In the genomic region with DNA sequence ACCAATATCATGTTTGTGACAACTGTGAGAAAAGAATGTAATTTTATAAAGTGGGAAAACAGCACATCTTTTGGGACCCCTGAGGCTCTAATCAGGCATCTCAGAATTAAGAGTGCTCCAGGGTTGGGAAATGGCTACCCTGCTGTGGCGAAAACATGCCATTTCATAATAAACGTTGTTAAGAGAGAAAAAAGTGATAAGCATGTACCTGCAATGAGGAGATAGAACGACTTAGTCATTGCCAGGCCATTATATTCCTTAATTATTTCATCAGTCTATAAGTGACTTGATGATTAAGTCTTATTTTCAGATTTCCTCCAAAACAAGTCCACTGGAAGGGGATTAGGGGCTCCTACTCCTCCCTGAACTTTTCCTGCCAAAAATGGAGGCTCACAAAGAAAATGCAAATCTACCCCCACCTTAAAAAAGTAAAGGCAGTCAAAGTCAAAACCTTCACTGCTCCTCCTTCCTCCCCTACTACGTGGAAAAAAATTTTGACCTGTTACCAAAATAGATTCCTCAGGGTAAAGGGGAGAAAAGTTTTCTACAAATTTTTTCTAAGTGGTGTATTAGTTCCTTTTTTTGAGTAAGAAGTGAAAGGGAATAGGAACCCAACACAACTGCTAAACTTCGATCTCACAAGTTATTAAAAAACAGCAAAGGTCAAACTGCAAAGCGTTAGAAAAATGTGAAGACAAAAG, we compare ENCODE assay signal across 11 cellular contexts. TPM values are rescaled to one million over a fixed set of nuclear protein-coding genes. Genes with fewer than 3 reads are reported as not detected.
DNase-seq lines count a peak whose midpoint lies in the region; ATAC-seq and TF ChIP-seq lines count a peak whose summit lies in the region.
"Not testable (repeated sequence)": the region's sequence is repeated elsewhere in the genome, so short reads cannot be mapped to it uniquely, and the experiment has no call there.
"Had no signal": no experiment of that assay in that cellular context is flagged by ENCODE, and none has a peak within 500 bp of the region (broad histone marks: within the 10 kb centered on the region; RNA-seq: fewer than 3 reads in every experiment).

No MANE protein-coding gene starts in this region.

- POLR2A ChIA-PET in activated B cell treated with CpG ODN at 0.5 μM for 24 hours (lab: Charles Lee) (interaction anchor here (2.6 kb wide), 1 partner anchor 21 kb away, joined by 7 read pairs; no protein-coding TSS in a partner anchor), MCF 10A (lab: Yijun Ruan, JAX) (interaction anchor here (0.6 to 1.2 kb wide), 3 partner anchors 30 to 77 kb away, joined by 3 to 5 read pairs (median 3); no protein-coding TSS in a partner anchor)

- H3K27ac Mint-ChIP-seq in activated B cell treated with CpG ODN at 0.5 μM for 24 hours (peak overlapping the region; percentile 95), MCF 10A (ENCODE audit: low read depth, unreplicated experiment) (peak overlapping the region; percentile 63), natural killer cell (peak overlapping the region; percentile 66 to 82), type B pancreatic cell (peak overlapping the region; percentile 91)

- H3K27me3 Mint-ChIP-seq in activated B cell treated with CpG ODN at 0.5 μM for 24 hours; MCF 10A (ENCODE audit: insufficient read depth, unreplicated experiment); natural killer cell (ENCODE audit: low read depth in 2 of 2); type B pancreatic cell: not testable (repeated sequence)

- peak overlapping the region; percentile 94 for H3K4me3 Mint-ChIP-seq in activated B cell treated with CpG ODN at 0.5 μM for 24 hours
- H3K4me3 Mint-ChIP-seq in MCF 10A (ENCODE audit: unreplicated experiment) = peak overlapping the region; percentile 77
- H3K4me3 Mint-ChIP-seq in natural killer cell = not testable (repeated sequence)
- H3K4me3 Mint-ChIP-seq in type B pancreatic cell = peak overlapping the region; percentile 1

- H3K27ac ChIP-seq in HL-60 (replicated peaks) (peak overlapping the region; percentile 86), left ventricle myocardium inferior (replicated peaks) (peak overlapping the region; percentile 99)

- H3K36me3 Mint-ChIP-seq in activated B cell treated with CpG ODN at 0.5 μM for 24 hours (ENCODE audit: low read depth); MCF 10A (ENCODE audit: insufficient read depth, unreplicated experiment); natural killer cell; type B pancreatic cell: not testable (repeated sequence)

- peak overlapping the region; percentile 21; the same call in 1 of the 2 replicates for H3K4me3 ChIP-seq in HL-60 (replicated peaks; ENCODE audit: insufficient read depth, low read length)
- peak overlapping the region; percentile 97 for H3K4me3 ChIP-seq in left ventricle myocardium inferior

- not testable (repeated sequence) for H3K36me3 ChIP-seq in ES-I3 (ENCODE audit: insufficient read depth, low read length); left ventricle myocardium inferior

- BruUV-seq in MCF 10A (replicated peaks; lab: Mats Ljungman, UMichigan) = not testable (repeated sequence)

- DNase-seq in HL-60 (ENCODE audit: low read depth in 1 of 2, low spot score in 1 of 2) = peak in 1 of 2 experiments; percentile 51
- peak; percentile 19 for DNase-seq in NOMO-1 treated with DMSO at 0.1 percent for 48 hours (lab: John Stamatoyannopoulos, UW; ENCODE audit: unreplicated experiment)
- DNase-seq in activated B cell treated with CpG ODN at 0.5 μM for 24 hours; MCF 10A (ENCODE audit: unreplicated experiment); left ventricle myocardium inferior; natural killer cell; type B pancreatic cell (ENCODE audit: extremely low spot score, unreplicated experiment): not testable (repeated sequence)

- H3K4me1 ChIP-seq in ES-I3 (ENCODE audit: insufficient read depth, low read length) (peaks cover 28% of the 10 kb centered on the region), left ventricle myocardium inferior (peaks cover 87% of the 10 kb centered on the region)

- H3K27me3 ChIP-seq in HL-60 (ENCODE audit: insufficient read depth, poor library complexity, severe bottlenecking); left ventricle myocardium inferior (ENCODE audit: low read depth): not testable (repeated sequence)

- CTCF ChIA-PET in activated B cell treated with CpG ODN at 0.5 μM for 24 hours (lab: Charles Lee); MCF 10A (lab: Yijun Ruan, JAX): not testable (repeated sequence)

- H3K9me3 Mint-ChIP-seq in activated B cell treated with CpG ODN at 0.5 μM for 24 hours; MCF 10A (ENCODE audit: unreplicated experiment); natural killer cell; type B pancreatic cell: not testable (repeated sequence)

- peak overlapping the region; percentile 88; the same call in 1 of the 2 replicates for H3K9ac ChIP-seq in ES-I3 (ENCODE audit: low read depth, low read length)

- not testable (repeated sequence) for H3K9me3 ChIP-seq in ES-I3 (ENCODE audit: control insufficient read depth, insufficient read depth, low read length); left ventricle myocardium inferior (replicated peaks)

- not testable (repeated sequence) for TF ChIP-seq CTCF in HL-60 (IDR thresholded peaks at IDR 0.05; ENCODE audit: insufficient read depth, low read length); activated B cell treated with CpG ODN at 0.5 μM for 24 hours (IDR thresholded peaks at IDR 0.05); MCF 10A (IDR thresholded peaks at IDR 0.05; ENCODE audit: unreplicated experiment); left ventricle myocardium inferior (IDR thresholded peaks at IDR 0.05; ENCODE audit: borderline replicate concordance); natural killer cell (IDR thresholded peaks at IDR 0.05); type B pancreatic cell (conservative IDR thresholded peaks at IDR 0.05)

- ATAC-seq in activated B cell treated with CpG ODN at 0.5 μM for 24 hours (ENCODE audit: low read depth) = peak; percentile 9
- not testable (repeated sequence) for ATAC-seq in natural killer cell

- H3K4me1 Mint-ChIP-seq in activated B cell treated with CpG ODN at 0.5 μM for 24 hours (peaks cover 68% of the 10 kb centered on the region), MCF 10A (ENCODE audit: insufficient read depth, unreplicated experiment) (peaks cover 12% of the 10 kb centered on the region), natural killer cell (peaks cover 20 to 54% of the 10 kb centered on the region in 2 donors), type B pancreatic cell (ENCODE audit: unreplicated experiment) (peaks cover 38% of the 10 kb centered on the region)

- intact Hi-C loops in activated B cell treated with CpG ODN at 0.5 μM for 24 hours (cut with micrococcal nuclease) = loop anchor here (5.0 kb wide), 4 partner anchors 43 to 312 kb away; a partner anchor contains a TSS
- intact Hi-C loops in MCF 10A (cut with micrococcal nuclease) = loop anchor here (5.0 kb wide), 1 partner anchor 107 kb away; no protein-coding TSS in a partner anchor
- intact Hi-C loops in left ventricle myocardium inferior (cut with micrococcal nuclease); natural killer cell (cut with micrococcal nuclease): not testable (repeated sequence)

RNA-seq across cellular contexts. Expression of a gene that starts 59.9 kb away (rescaled TPM):
- total RNA-seq in activated B cell treated with CpG ODN at 0.5 μM for 24 hours (not detected in 2 replicates), MCF 10A (2022) (not detected in 2 replicates), left ventricle myocardium inferior (45.7 TPM), natural killer cell (not detected), type B pancreatic cell (ENCODE audit: low replicate concordance) (1.3 and 2.0 TPM in 2 replicates)
- total RNA-seq: left colon; naive thymus-derived CD8-positive, alpha-beta T cell; renal cortical epithelial cell had no signal

Comparison
In these comparisons a context has a peak if more than half of its experiments do, and no peak if none do; other contexts are left out.
1. RNA of a gene that starts 59.9 kb away (total RNA-seq): 45.7 TPM in left ventricle myocardium inferior (single experiment); 1.3 to 2.0 TPM in type B pancreatic cell, not detected in activated B cell treated with CpG ODN at 0.5 μM for 24 hours, not detected in MCF 10A and not detected in natural killer cell; every median in the first group is over 10 times any median in the second.
2. Peak in every context shown above with its lines, with median percentiles within 50 percentile points of each other: H3K27ac Mint-ChIP-seq.